In the genomic region with DNA sequence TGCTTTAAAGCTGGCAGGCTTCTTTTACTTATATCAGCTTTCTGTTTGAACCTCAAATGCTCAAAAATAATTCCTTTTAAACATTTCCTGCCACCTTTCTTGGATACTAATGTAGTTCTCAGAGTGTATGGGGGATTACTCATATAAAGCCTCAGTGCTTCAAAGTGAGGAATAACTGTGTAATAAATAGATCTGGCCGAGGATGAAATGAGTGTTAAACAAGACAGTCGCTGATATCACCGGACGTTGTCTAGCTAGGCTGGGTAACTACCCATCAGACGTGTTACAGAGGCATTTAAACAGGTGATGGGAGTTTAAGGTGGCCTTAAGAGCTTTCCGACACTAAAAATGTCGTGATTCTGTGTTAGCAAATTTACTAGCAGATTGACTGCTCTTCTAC, we compare ENCODE assay signal across 11 cellular contexts.
A peak's percentile ranks its signal among the peaks of the same experiment; 100 is the strongest.
DNase-seq lines count a peak whose midpoint lies in the region; ATAC-seq and TF ChIP-seq lines count a peak whose summit lies in the region.
"Had no signal": no experiment of that assay in that cellular context is flagged by ENCODE, and none has a peak within 500 bp of the region (broad histone marks: within the 10 kb centered on the region; RNA-seq: fewer than 3 reads in every experiment).

No MANE protein-coding gene starts in this region.

- H3K36me3 Mint-ChIP-seq in activated naive CD4-positive, alpha-beta T cell treated with anti-CD3 and anti-CD28 coated beads, Interleukin-2, amount 10 ng/mL, durations not matched to agents 7 days and 5 days: peaks cover 5% of the 10 kb centered on the region
- H3K36me3 Mint-ChIP-seq: WTC11 had no signal

- peaks cover 53% of the 10 kb centered on the region for H3K4me1 Mint-ChIP-seq in activated naive CD4-positive, alpha-beta T cell treated with anti-CD3 and anti-CD28 coated beads, Interleukin-2, amount 10 ng/mL, durations not matched to agents 7 days and 5 days
- H3K4me1 Mint-ChIP-seq: WTC11 had no signal

- peak overlapping the region; percentile 2 for H3K4me3 Mint-ChIP-seq in activated naive CD4-positive, alpha-beta T cell treated with anti-CD3 and anti-CD28 coated beads, Interleukin-2, amount 10 ng/mL, durations not matched to agents 7 days and 5 days
- H3K4me3 Mint-ChIP-seq: WTC11 had no signal

- DNase-seq in GM12865 (ENCODE audit: low read depth) (peak; percentile 91), DMS53 (lab: John Stamatoyannopoulos, UW) (no peak), NCI-H2029 (lab: John Stamatoyannopoulos, UW) (no peak), germinal center (ENCODE audit: low spot score) (no peak), NCI-H146 (lab: John Stamatoyannopoulos, UW) (no peak)
- DNase-seq in activated naive CD4-positive, alpha-beta T cell treated with anti-CD3 and anti-CD28 coated beads, Interleukin-2, amount 10 ng/mL, durations not matched to agents 7 days and 5 days: no peak
- DNase-seq: NCI-H1930, sigmoid colon had no signal

- CTCF ChIA-PET in activated naive CD4-positive, alpha-beta T cell treated with anti-CD3 and anti-CD28 coated beads, Interleukin-2, amount 10 ng/mL, durations not matched to agents 7 days and 5 days (lab: Charles Lee): interaction anchor here (1.3 to 3.2 kb wide), 2 partner anchors 24 to 87 kb away, joined by 3 to 14 read pairs; no protein-coding TSS in a partner anchor

- no peaks in the 10 kb centered on the region for H3K27me3 Mint-ChIP-seq in activated naive CD4-positive, alpha-beta T cell treated with anti-CD3 and anti-CD28 coated beads, Interleukin-2, amount 10 ng/mL, durations not matched to agents 7 days and 5 days

- H3K4me3 ChIP-seq in GM12865 (ENCODE audit: low read depth, low read length): peak overlapping the region; percentile 8; the same call in 1 of the 2 replicates
- H3K4me3 ChIP-seq: sigmoid colon had no signal

- ATAC-seq in GM18907 (IDR thresholded peaks at IDR 0.05; ENCODE audit: unreplicated experiment) (peak; percentile 56), HG03039 (IDR thresholded peaks at IDR 0.05; ENCODE audit: unreplicated experiment) (peak; percentile 53)
- ATAC-seq: WTC11 had no signal

- TF ChIP-seq CTCF in GM12865 (IDR thresholded peaks at IDR 0.05; ENCODE audit: insufficient read depth, low read depth, low read length, missing control alignments): no peak

- peak overlapping the region; percentile 2 for H3K27ac Mint-ChIP-seq in activated naive CD4-positive, alpha-beta T cell treated with anti-CD3 and anti-CD28 coated beads, Interleukin-2, amount 10 ng/mL, durations not matched to agents 7 days and 5 days
- H3K27ac Mint-ChIP-seq: WTC11 had no signal

- H3K9me3 Mint-ChIP-seq in activated naive CD4-positive, alpha-beta T cell treated with anti-CD3 and anti-CD28 coated beads, Interleukin-2, amount 10 ng/mL, durations not matched to agents 7 days and 5 days: peaks cover 6% of the 10 kb centered on the region
- H3K9me3 Mint-ChIP-seq: WTC11 had no signal
